22 cellular contexts compared by ENCODE assay signal in the genomic region with DNA sequence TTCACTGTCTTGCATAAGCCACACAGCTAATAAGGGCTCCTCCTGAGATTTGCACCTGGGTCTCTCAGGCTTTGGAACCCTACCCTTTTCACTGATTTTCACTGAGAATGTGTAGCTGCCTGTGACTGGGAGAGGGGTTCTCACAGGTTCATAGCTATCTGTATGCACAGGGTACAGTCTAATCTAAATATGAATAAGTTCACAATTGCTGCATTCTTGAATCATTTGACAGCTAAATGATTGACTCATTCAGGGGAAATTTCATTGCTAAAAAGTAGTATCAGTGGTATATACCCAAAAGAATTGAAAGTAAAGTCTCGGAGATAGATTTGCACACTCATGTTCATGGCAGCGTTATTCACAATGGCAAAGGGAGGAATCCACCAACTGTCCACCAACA.
DNase-seq lines count a peak whose midpoint lies in the region; ATAC-seq, FAIRE-seq and TF ChIP-seq lines count a peak whose summit lies in the region.
"Had no signal": no experiment of that assay in that cellular context is flagged by ENCODE, and none has a peak within 500 bp of the region (broad histone marks: within the 10 kb centered on the region; RNA-seq: fewer than 3 reads in every experiment).

No MANE protein-coding gene starts in this region.

- H3K36me3 ChIP-seq in astrocyte (ENCODE audit: insufficient read depth, low read length) (no peaks in the 10 kb centered on the region), sigmoid colon (no peaks in the 10 kb centered on the region)
- H3K36me3 ChIP-seq: HAP-1 had no signal

- H2AFZ ChIP-seq in astrocyte (ENCODE audit: low read depth, low read length): no peak overlapping the region

- no peak overlapping the region for H3K4me3 ChIP-seq in astrocyte (ENCODE audit: insufficient read depth, low read depth, low read length)
- no peak overlapping the region for H3K4me3 ChIP-seq in sigmoid colon
- H3K4me3 ChIP-seq: BLaER1 treated with 17β-estradiol and CSF1 and Interleukin-3, amounts not matched to agents 10 nM and 100 nM; GM23338; HAP-1 had no signal

- H3K4me3 Mint-ChIP-seq in astrocyte (ENCODE audit: unreplicated experiment): no peak overlapping the region
- H3K4me3 Mint-ChIP-seq: CD4-positive, alpha-beta memory T cell; GM23338 had no signal

- H3K4me2 ChIP-seq in astrocyte (ENCODE audit: low read length): no peak overlapping the region
- H3K4me2 ChIP-seq: GM23338 had no signal

- no peak for TF ChIP-seq EP300 in sigmoid colon (IDR thresholded peaks at IDR 0.05)

- intact Hi-C loops in sigmoid colon (cut with DNase I): loop anchor here (5.0 kb wide), 1 partner anchor 58 kb away; no protein-coding TSS in a partner anchor
- intact Hi-C loops in Right ventricle myocardium superior (cut with DNase I): no loop called here

- ATAC-seq in foreskin keratinocyte: peak; percentile 48
- no peak for ATAC-seq in HG03280 (IDR thresholded peaks at IDR 0.05; ENCODE audit: unreplicated experiment)
- ATAC-seq in Right ventricle myocardium superior (ENCODE audit: poor library complexity): no peak
- ATAC-seq: GM23338, Panc1 had no signal

- H4K20me1 ChIP-seq in astrocyte (ENCODE audit: insufficient read depth, low read length): no peaks in the 10 kb centered on the region
- H4K20me1 ChIP-seq: BLaER1 treated with 17β-estradiol and CSF1 and Interleukin-3, amounts not matched to agents 10 nM and 100 nM had no signal

- no peak overlapping the region for H3K27ac Mint-ChIP-seq in astrocyte (ENCODE audit: unreplicated experiment)
- H3K27ac Mint-ChIP-seq: CD4-positive, alpha-beta memory T cell; GM23338 had no signal

- no peaks in the 10 kb centered on the region for H3K27me3 ChIP-seq in astrocyte (ENCODE audit: insufficient read depth, low read length)
- no peaks in the 10 kb centered on the region for H3K27me3 ChIP-seq in foreskin keratinocyte
- H3K27me3 ChIP-seq in sigmoid colon: no peaks in the 10 kb centered on the region
- H3K27me3 ChIP-seq: BLaER1 treated with 17β-estradiol and CSF1 and Interleukin-3, amounts not matched to agents 10 nM and 100 nM had no signal

- DNase-seq in astrocyte (ENCODE audit: low read depth): no peak
- DNase-seq in foreskin keratinocyte: peak in 1 of 2 donors; percentile 53
- no peak for DNase-seq in sigmoid colon
- no peak for DNase-seq in activated CD8-positive, alpha-beta memory T cell treated with anti-CD3 and anti-CD28 coated beads, Interleukin-2, amount 50 U/mL, for 48 hours
- no peak for DNase-seq in iPS-NIHi7 (ENCODE audit: extremely low spot score)
- no peak for DNase-seq in Right ventricle myocardium superior
- DNase-seq: Caco-2; CD4-positive, alpha-beta memory T cell; DND-41; KG1; NCI-H1105; NCI-H146; NCI-H2029 treated with DMSO at 0.1 percent for 48 hours; NCI-H226; NCI-H748 treated with DMSO at 0.1 percent for 48 hours; NK-92 treated with Interleukin-12 subunit alpha and Interleukin-12 subunit beta, amount 100 ng/mL, for 24 hours had no signal

- FAIRE-seq in astrocyte (lab: Jason Lieb, UNC): peak; percentile 65
- FAIRE-seq: GM12891 had no signal

- 88 to 91% methylated on average over 2 of the region's 2 CpGs for WGBS in sigmoid colon, 2 donors

- H3K4me1 ChIP-seq in astrocyte (ENCODE audit: insufficient read depth, low read length): peaks cover 52% of the 10 kb centered on the region
- H3K4me1 ChIP-seq in foreskin keratinocyte: peaks cover 11% of the 10 kb centered on the region
- H3K4me1 ChIP-seq in sigmoid colon: peaks cover 0 to 83% (median 70%) of the 10 kb centered on the region in 4 donors
- H3K4me1 ChIP-seq: Caco-2, HAP-1 had no signal

- TF ChIP-seq POLR2A in sigmoid colon (IDR thresholded peaks at IDR 0.05): no peak

- H3K9me3 Mint-ChIP-seq in astrocyte (ENCODE audit: unreplicated experiment): peaks cover 1% of the 10 kb centered on the region

- no peak overlapping the region for H3K27ac ChIP-seq in astrocyte (ENCODE audit: low read depth, low read length)
- H3K27ac ChIP-seq in foreskin keratinocyte: peak overlapping the region; percentile 21
- H3K27ac ChIP-seq in sigmoid colon: peak overlapping the region in 3 of 4 donors; percentile 84 to 92 (median 90)
- H3K27ac ChIP-seq: BLaER1 treated with 17β-estradiol and CSF1 and Interleukin-3, amounts not matched to agents 10 nM and 100 nM had no signal

- H3K9ac ChIP-seq in astrocyte (ENCODE audit: low read length): no peak overlapping the region
- H3K9ac ChIP-seq: BLaER1 treated with 17β-estradiol and CSF1 and Interleukin-3, amounts not matched to agents 10 nM and 100 nM had no signal

- H3K79me2 ChIP-seq in astrocyte (ENCODE audit: insufficient read depth, low read length): no peaks in the 10 kb centered on the region

- no peaks in the 10 kb centered on the region for H3K36me3 Mint-ChIP-seq in astrocyte (ENCODE audit: low read depth, unreplicated experiment)
- H3K36me3 Mint-ChIP-seq: CD4-positive, alpha-beta memory T cell had no signal

- H3K9me3 ChIP-seq in astrocyte (ENCODE audit: insufficient read depth, low read depth, low read length) (no peaks in the 10 kb centered on the region), sigmoid colon (no peaks in the 10 kb centered on the region)
- H3K9me3 ChIP-seq: HAP-1 had no signal

- H3K4me1 Mint-ChIP-seq in astrocyte (ENCODE audit: low read depth, unreplicated experiment): peaks cover 59% of the 10 kb centered on the region
- H3K4me1 Mint-ChIP-seq: CD4-positive, alpha-beta memory T cell had no signal

- H3K27me3 Mint-ChIP-seq in astrocyte (ENCODE audit: low read depth, unreplicated experiment): no peaks in the 10 kb centered on the region

- TF ChIP-seq CTCF in astrocyte (IDR thresholded peaks at IDR 0.05; ENCODE audit: insufficient read depth, low read depth, low read length) (no peak), foreskin keratinocyte (conservative IDR thresholded peaks at IDR 0.05) (no peak), sigmoid colon (IDR thresholded peaks at IDR 0.05) (no peak)
